In genomic region chr2:96965781-96966514, GRCh38 we compare ENCODE assay signal across 2 cellular contexts.
TF ChIP-seq lines count a peak whose summit lies in the region.

No MANE protein-coding gene starts in this region.

TF ChIP-seq in HEK293, 187 proteins besides CTCF, POLR2A, EP300 and RAD21:
- TF ChIP-seq EGR2 (tag by site-specific recombination; IDR thresholded peaks at IDR 0.05; ENCODE audit: low read depth) (peak; percentile 96), ZFHX2 (tag by site-specific recombination; conservative IDR thresholded peaks at IDR 0.05) (peak; percentile 91), MYNN (tag by site-specific recombination; IDR thresholded peaks at IDR 0.05; ENCODE audit: borderline replicate concordance) (no peak)

TF ChIP-seq in K562, 482 proteins besides CTCF, POLR2A, EP300 and RAD21:
- no peak for TF ChIP-seq JUND (IDR thresholded peaks at IDR 0.05; ENCODE audit: borderline replicate concordance, low read depth, low read length)
- no peak for TF ChIP-seq JUND (tag; IDR thresholded peaks at IDR 0.05; ENCODE audit: borderline replicate concordance, low read depth, low read length)
- TF ChIP-seq NFIC (IDR thresholded peaks at IDR 0.05), result peak; percentile 91
- peak; percentile 38; the same call in 1 of the 2 replicates for TF ChIP-seq ZNF316 (IDR thresholded peaks at IDR 0.05)
- no peak for TF ChIP-seq HIVEP1 (CRISPR knock-in tag; IDR thresholded peaks at IDR 0.05)
